In genomic region chr7:26034386-26034785, GRCh38 we compare ENCODE assay signal across 19 cellular contexts.
"Had no signal": no experiment of that assay in that cellular context is flagged by ENCODE, and none has a peak within 500 bp of the region (broad histone marks: within the 10 kb centered on the region; RNA-seq: fewer than 3 reads in every experiment).

No MANE protein-coding gene starts in this region.

- ATAC-seq: left colon; natural killer cell treated with Interleukin-12 subunit alpha and Interleukin-12 subunit beta and Interleukin-15 and Interleukin-18, amount 100 ng/mL, for 72 hours; right lobe of liver had no signal

- H3K36me3 ChIP-seq: brain microvascular endothelial cell, prostate gland, right lobe of liver, spleen had no signal

- DNase-seq: activated CD4-positive, alpha-beta memory T cell treated with anti-CD3 and anti-CD28 coated beads, Interleukin-2, amount 10 ng/mL, durations not matched to agents 7 days and 5 days; activated CD8-positive, alpha-beta memory T cell treated with anti-CD3 and anti-CD28 coated beads, Interleukin-2, amount 50 U/mL, for 48 hours; activated naive CD4-positive, alpha-beta T cell treated with anti-CD3 and anti-CD28 coated beads, Interleukin-2, amount 50 U/mL, for 16 hours; amygdala; brain microvascular endothelial cell; cerebellar nuclear complex; dermis blood vessel endothelial cell; erythroblast; glutamatergic neuron; left colon; mammary epithelial cell; nucleus accumbens; right lobe of liver; spleen; stimulated activated naive CD4-positive, alpha-beta T cell treated with Interleukin-2 at 50 U/mL for 16 hours; SW 1271; trophoblast cell had no signal

- H3K27ac ChIP-seq: brain microvascular endothelial cell, prostate gland, right lobe of liver, spleen had no signal

- H3K9me3 ChIP-seq: prostate gland, right lobe of liver, spleen had no signal

- H3K27me3 ChIP-seq: brain microvascular endothelial cell, right lobe of liver had no signal

- H3K4me1 ChIP-seq: prostate gland, right lobe of liver, spleen had no signal

- H3K4me3 ChIP-seq: prostate gland, right lobe of liver, spleen had no signal
